22 cellular contexts compared by ENCODE assay signal in genomic region chr6:164021589-164022290, GRCh38.
"Had no signal": no experiment of that assay in that cellular context is flagged by ENCODE, and none has a peak within 500 bp of the region (broad histone marks: within the 10 kb centered on the region; RNA-seq: fewer than 3 reads in every experiment).

No MANE protein-coding gene starts in this region.

- H3K27ac ChIP-seq: ascending aorta, breast epithelium, foreskin keratinocyte, tibial nerve had no signal

- H3K27me3 Mint-ChIP-seq: activated CD4-positive, alpha-beta T cell treated with anti-CD3 and anti-CD28 coated beads, Interleukin-2, amount 10 ng/mL, durations not matched to agents 7 days and 5 days had no signal

- H3K9me3 ChIP-seq: ascending aorta, breast epithelium, tibial nerve had no signal

- H3K9me3 Mint-ChIP-seq: activated naive CD4-positive, alpha-beta T cell treated with anti-CD3 and anti-CD28 coated beads, Interleukin-2, amount 50 U/mL, for 24 hours; nephron progenitor cell; T-helper 1 cell treated with Interleukin-12 subunit alpha and Interleukin-12 subunit beta and Interleukin-4 antibody, amounts not matched to agents 30 μg/mL and 1 μg/mL, for 36 hours had no signal

- H3K36me3 Mint-ChIP-seq: activated naive CD4-positive, alpha-beta T cell treated with anti-CD3 and anti-CD28 coated beads, Interleukin-2, amount 50 U/mL, for 24 hours had no signal

- H3K4me3 Mint-ChIP-seq: activated CD4-positive, alpha-beta T cell treated with anti-CD3 and anti-CD28 coated beads, Interleukin-2, amount 10 ng/mL, durations not matched to agents 7 days and 5 days; activated naive CD4-positive, alpha-beta T cell treated with anti-CD3 and anti-CD28 coated beads, Interleukin-2, amount 50 U/mL, for 24 hours; nephron progenitor cell; T-helper 1 cell treated with Interleukin-12 subunit alpha and Interleukin-12 subunit beta and Interleukin-4 antibody, amounts not matched to agents 30 μg/mL and 1 μg/mL, for 36 hours had no signal

- H3K4me1 ChIP-seq: ascending aorta, breast epithelium, foreskin keratinocyte had no signal

- H3K4me1 Mint-ChIP-seq: activated CD4-positive, alpha-beta T cell treated with anti-CD3 and anti-CD28 coated beads, Interleukin-2, amount 10 ng/mL, durations not matched to agents 7 days and 5 days; activated naive CD4-positive, alpha-beta T cell treated with anti-CD3 and anti-CD28 coated beads, Interleukin-2, amount 50 U/mL, for 24 hours had no signal

- DNase-seq: activated CD4-positive, alpha-beta T cell treated with anti-CD3 and anti-CD28 coated beads, Interleukin-2, amount 10 ng/mL, durations not matched to agents 7 days and 5 days; activated gamma-delta T cell; cerebellar nuclear complex; cortex of kidney; effector memory CD4-positive, alpha-beta T cell; foreskin keratinocyte; hippocampal formation; islet precursor cell; mammary epithelial cell; nephron progenitor cell; occipital lobe; posterior cingulate gyrus; stimulated activated CD4-positive, alpha-beta T cell treated with anti-CD3 and anti-CD28 coated beads, Interleukin-2, amount 100 ng/mL, for 24 hours; stimulated activated naive CD4-positive, alpha-beta T cell treated with Interleukin-2 at 50 U/mL for 16 hours; substantia nigra had no signal

- H3K4me3 ChIP-seq: ascending aorta, breast epithelium, tibial nerve had no signal

- H3K27me3 ChIP-seq: ascending aorta, breast epithelium, foreskin keratinocyte, tibial nerve had no signal

- H3K27ac Mint-ChIP-seq: activated CD4-positive, alpha-beta T cell treated with anti-CD3 and anti-CD28 coated beads, Interleukin-2, amount 10 ng/mL, durations not matched to agents 7 days and 5 days; activated naive CD4-positive, alpha-beta T cell treated with anti-CD3 and anti-CD28 coated beads, Interleukin-2, amount 50 U/mL, for 24 hours; T-helper 1 cell treated with Interleukin-12 subunit alpha and Interleukin-12 subunit beta and Interleukin-4 antibody, amounts not matched to agents 30 μg/mL and 1 μg/mL, for 36 hours had no signal

- ATAC-seq: activated CD4-positive, CD25-positive, alpha-beta regulatory T cell treated with anti-CD3 and anti-CD28 coated beads, Interleukin-2, amount 50 U/mL, for 24 hours; foreskin keratinocyte; left lobe of liver had no signal

- H3K36me3 ChIP-seq: ascending aorta, breast epithelium, tibial nerve had no signal
